ENCODE assay signal across 9 cellular contexts in genomic region chr9:72509635-72510034, GRCh38. TPM values are rescaled to one million over a fixed set of nuclear protein-coding genes. Genes with fewer than 3 reads are reported as not detected.
DNase-seq lines count a peak whose midpoint lies in the region; ATAC-seq and TF ChIP-seq lines count a peak whose summit lies in the region.
"Had no signal": no experiment of that assay in that cellular context is flagged by ENCODE, and none has a peak within 500 bp of the region (broad histone marks: within the 10 kb centered on the region; RNA-seq: fewer than 3 reads in every experiment).

No MANE protein-coding gene starts in this region.

- no peaks in the 10 kb centered on the region for H3K36me3 ChIP-seq in uterus
- H3K36me3 ChIP-seq: BLaER1 treated with 17β-estradiol and CSF1 and Interleukin-3, amounts not matched to agents 10 nM and 100 nM had no signal

- no peaks in the 10 kb centered on the region for H3K9me3 ChIP-seq in uterus
- H3K9me3 ChIP-seq: BLaER1 treated with 17β-estradiol and CSF1 and Interleukin-3, amounts not matched to agents 10 nM and 100 nM had no signal

- no peak for DNase-seq in activated naive CD4-positive, alpha-beta T cell treated with anti-CD3 and anti-CD28 coated beads for 36 hours
- DNase-seq in activated naive CD4-positive, alpha-beta T cell treated with anti-CD3 and anti-CD28 coated beads, Interleukin-2, amount 10 ng/mL, durations not matched to agents 7 days and 5 days = no peak
- peak; percentile 43 for DNase-seq in astrocyte of the hippocampus (ENCODE audit: low read depth, low spot score)
- DNase-seq in uterus = no peak
- no peak for DNase-seq in NCI-H1436 (lab: John Stamatoyannopoulos, UW)
- no peak for DNase-seq in activated gamma-delta T cell treated with Interleukin-2 at 50 U/mL for 16 hours
- no peak for DNase-seq in NCI-H345 (lab: John Stamatoyannopoulos, UW)

- no peak for TF ChIP-seq CTCF in uterus (IDR thresholded peaks at IDR 0.05)

- no peaks in the 10 kb centered on the region for H3K27me3 Mint-ChIP-seq in activated naive CD4-positive, alpha-beta T cell treated with anti-CD3 and anti-CD28 coated beads for 36 hours (ENCODE audit: low read depth)
- H3K27me3 Mint-ChIP-seq in activated naive CD4-positive, alpha-beta T cell treated with anti-CD3 and anti-CD28 coated beads, Interleukin-2, amount 10 ng/mL, durations not matched to agents 7 days and 5 days = peaks cover under 1% of the 10 kb centered on the region

- H3K36me3 Mint-ChIP-seq in activated naive CD4-positive, alpha-beta T cell treated with anti-CD3 and anti-CD28 coated beads for 36 hours (ENCODE audit: low read depth) = no peaks in the 10 kb centered on the region
- no peaks in the 10 kb centered on the region for H3K36me3 Mint-ChIP-seq in activated naive CD4-positive, alpha-beta T cell treated with anti-CD3 and anti-CD28 coated beads, Interleukin-2, amount 10 ng/mL, durations not matched to agents 7 days and 5 days

- no peak overlapping the region for H3K4me3 ChIP-seq in uterus
- H3K4me3 ChIP-seq: BLaER1 treated with 17β-estradiol and CSF1 and Interleukin-3, amounts not matched to agents 10 nM and 100 nM had no signal

- no peaks in the 10 kb centered on the region for H3K27me3 ChIP-seq in uterus
- H3K27me3 ChIP-seq: BLaER1 treated with 17β-estradiol and CSF1 and Interleukin-3, amounts not matched to agents 10 nM and 100 nM had no signal

- peak overlapping the region; percentile 79 for H3K27ac Mint-ChIP-seq in activated naive CD4-positive, alpha-beta T cell treated with anti-CD3 and anti-CD28 coated beads for 36 hours
- no peak overlapping the region for H3K27ac Mint-ChIP-seq in activated naive CD4-positive, alpha-beta T cell treated with anti-CD3 and anti-CD28 coated beads, Interleukin-2, amount 10 ng/mL, durations not matched to agents 7 days and 5 days

- H3K4me1 Mint-ChIP-seq in activated naive CD4-positive, alpha-beta T cell treated with anti-CD3 and anti-CD28 coated beads for 36 hours (ENCODE audit: low read depth) = peaks cover 16% of the 10 kb centered on the region
- H3K4me1 Mint-ChIP-seq in activated naive CD4-positive, alpha-beta T cell treated with anti-CD3 and anti-CD28 coated beads, Interleukin-2, amount 10 ng/mL, durations not matched to agents 7 days and 5 days = peaks cover 7% of the 10 kb centered on the region

- no peak overlapping the region for H3K4me3 Mint-ChIP-seq in activated naive CD4-positive, alpha-beta T cell treated with anti-CD3 and anti-CD28 coated beads for 36 hours
- no peak overlapping the region for H3K4me3 Mint-ChIP-seq in activated naive CD4-positive, alpha-beta T cell treated with anti-CD3 and anti-CD28 coated beads, Interleukin-2, amount 10 ng/mL, durations not matched to agents 7 days and 5 days

- TF ChIP-seq POLR2A in uterus (IDR thresholded peaks at IDR 0.05) = no peak

- intact Hi-C loops in activated naive CD4-positive, alpha-beta T cell treated with anti-CD3 and anti-CD28 coated beads for 36 hours (cut with micrococcal nuclease) = loop anchor here (1.0 to 5.0 kb wide), 5 partner anchors 18 to 77 kb away; no protein-coding TSS in a partner anchor
- intact Hi-C loops in uterus (cut with DNase I; ENCODE audit: low total_unique reads) = no loop called here

- no peaks in the 10 kb centered on the region for H3K9me3 Mint-ChIP-seq in activated naive CD4-positive, alpha-beta T cell treated with anti-CD3 and anti-CD28 coated beads for 36 hours
- H3K9me3 Mint-ChIP-seq in activated naive CD4-positive, alpha-beta T cell treated with anti-CD3 and anti-CD28 coated beads, Interleukin-2, amount 10 ng/mL, durations not matched to agents 7 days and 5 days = no peaks in the 10 kb centered on the region

- H3K4me1 ChIP-seq in uterus = peaks cover 0 to 18% of the 10 kb centered on the region in 2 donors

- ATAC-seq in HG03108 (IDR thresholded peaks at IDR 0.05; ENCODE audit: unreplicated experiment) = peak; percentile 93

- CTCF ChIA-PET in activated naive CD4-positive, alpha-beta T cell treated with anti-CD3 and anti-CD28 coated beads for 36 hours (lab: Charles Lee) = interaction anchor here (1.0 kb wide), 1 partner anchor 12 kb away, joined by 4 read pairs; no protein-coding TSS in a partner anchor
- CTCF ChIA-PET in activated naive CD4-positive, alpha-beta T cell treated with anti-CD3 and anti-CD28 coated beads, Interleukin-2, amount 10 ng/mL, durations not matched to agents 7 days and 5 days (lab: Charles Lee) = interaction anchor here (0.7 to 1.0 kb wide), 2 partner anchors 83 to 137 kb away, joined by 3 read pairs; no protein-coding TSS in a partner anchor

- H3K27ac ChIP-seq in uterus = peak overlapping the region; percentile 66 to 74

RNA-seq across cellular contexts. Expression of gene TMC1, which starts 11.8 kb away (rescaled TPM):
- total RNA-seq in activated naive CD4-positive, alpha-beta T cell treated with anti-CD3 and anti-CD28 coated beads for 36 hours = not detected
- total RNA-seq in uterus = under 1 TPM in 3 of 4 donors, not detected in 1; under 0.01 to 0.95 (median 0.90) TPM
